8 cellular contexts compared by ENCODE assay signal in genomic region chr9:33076031-33076359, GRCh38. TPM values are rescaled to one million over a fixed set of nuclear protein-coding genes. Genes with fewer than 3 reads are reported as not detected.
DNase-seq lines count a peak whose midpoint lies in the region; ATAC-seq, FAIRE-seq and TF ChIP-seq lines count a peak whose summit lies in the region.

No MANE protein-coding gene starts in this region.

- no peak for TF ChIP-seq POLR2A in prostate gland (IDR thresholded peaks at IDR 0.05)

- no peak for DNase-seq in activated CD4-positive, alpha-beta T cell treated with anti-CD3 and anti-CD28 coated beads, Interleukin-2, amount 10 ng/mL, durations not matched to agents 7 days and 5 days
- DNase-seq in activated CD4-positive, alpha-beta T cell treated with anti-CD3 and anti-CD28 coated beads for 48 hours, result no peak
- DNase-seq in SW480 (ENCODE audit: low spot score) (peak; percentile 12), foreskin keratinocyte (no peak), prostate gland (ENCODE audit: low spot score) (no peak), AG20443 (ENCODE audit: low spot score) (no peak), HTR-8/SVneo (ENCODE audit: insufficient read length, low spot score) (no peak)

- H3K36me3 ChIP-seq in prostate gland, result no peaks in the 10 kb centered on the region

- H3K4me1 ChIP-seq in foreskin keratinocyte, result peaks cover 8% of the 10 kb centered on the region
- H3K4me1 ChIP-seq in prostate gland (replicated peaks), result peaks cover under 1% of the 10 kb centered on the region

- H3K4me1 Mint-ChIP-seq in activated CD4-positive, alpha-beta T cell treated with anti-CD3 and anti-CD28 coated beads, Interleukin-2, amount 10 ng/mL, durations not matched to agents 7 days and 5 days, result peaks cover 45% of the 10 kb centered on the region

- WGBS in prostate gland, result under 1% methylated on average over 8 of the region's 8 CpGs

- H3K9me3 Mint-ChIP-seq in activated CD4-positive, alpha-beta T cell treated with anti-CD3 and anti-CD28 coated beads, Interleukin-2, amount 10 ng/mL, durations not matched to agents 7 days and 5 days, result no peaks in the 10 kb centered on the region

- POLR2A ChIA-PET in activated CD4-positive, alpha-beta T cell treated with anti-CD3 and anti-CD28 coated beads, Interleukin-2, amount 10 ng/mL, durations not matched to agents 7 days and 5 days (lab: Charles Lee), result no interaction called here

- TF ChIP-seq CTCF in foreskin keratinocyte (conservative IDR thresholded peaks at IDR 0.05), result no peak
- TF ChIP-seq CTCF in prostate gland (IDR thresholded peaks at IDR 0.05), result no peak

- peak overlapping the region; percentile 51 to 84 for H3K4me3 ChIP-seq in prostate gland

- H3K27ac ChIP-seq in foreskin keratinocyte, result peak overlapping the region; percentile 80
- peak overlapping the region; percentile 89 to 92 for H3K27ac ChIP-seq in prostate gland

- no peaks in the 10 kb centered on the region for H3K27me3 Mint-ChIP-seq in activated CD4-positive, alpha-beta T cell treated with anti-CD3 and anti-CD28 coated beads, Interleukin-2, amount 10 ng/mL, durations not matched to agents 7 days and 5 days

- intact Hi-C loops in prostate gland (cut with DNase I), result no loop called here

- no peaks in the 10 kb centered on the region for H3K27me3 ChIP-seq in foreskin keratinocyte
- H3K27me3 ChIP-seq in prostate gland (replicated peaks; ENCODE audit: insufficient read depth), result no peaks in the 10 kb centered on the region

- peak overlapping the region; percentile 100 for H3K27ac Mint-ChIP-seq in activated CD4-positive, alpha-beta T cell treated with anti-CD3 and anti-CD28 coated beads, Interleukin-2, amount 10 ng/mL, durations not matched to agents 7 days and 5 days

- ATAC-seq in foreskin keratinocyte, result peak; percentile 37
- no peak for ATAC-seq in HG03139 (IDR thresholded peaks at IDR 0.05; ENCODE audit: unreplicated experiment)

- no peak for FAIRE-seq in HTR-8/SVneo (lab: Jason Lieb, UNC)

- CTCF ChIA-PET in activated CD4-positive, alpha-beta T cell treated with anti-CD3 and anti-CD28 coated beads, Interleukin-2, amount 10 ng/mL, durations not matched to agents 7 days and 5 days (lab: Charles Lee), result interaction anchor here (0.7 to 1.7 kb wide), 9 partner anchors 8 to 211 kb away, joined by 3 to 6 read pairs (median 4); partner anchors contain the start of gene B4GALT1

- peak overlapping the region; percentile 99 for H3K4me3 Mint-ChIP-seq in activated CD4-positive, alpha-beta T cell treated with anti-CD3 and anti-CD28 coated beads, Interleukin-2, amount 10 ng/mL, durations not matched to agents 7 days and 5 days

- no peaks in the 10 kb centered on the region for H3K9me3 ChIP-seq in prostate gland

- peaks cover 27% of the 10 kb centered on the region for H3K36me3 Mint-ChIP-seq in activated CD4-positive, alpha-beta T cell treated with anti-CD3 and anti-CD28 coated beads, Interleukin-2, amount 10 ng/mL, durations not matched to agents 7 days and 5 days (ENCODE audit: low read depth)

RNA-seq across cellular contexts. Expression of gene SMU1, which starts 0.5 kb away (rescaled TPM):
- total RNA-seq in activated CD4-positive, alpha-beta T cell treated with anti-CD3 and anti-CD28 coated beads, Interleukin-2, amount 10 ng/mL, durations not matched to agents 7 days and 5 days, result 10 to 100 TPM; 24.0 to 24.5 TPM
- total RNA-seq in foreskin keratinocyte (22.9 and 24.8 TPM in 2 replicates), prostate gland (10 to 100 TPM; 18.4 to 19.1 TPM)
- polyA plus RNA-seq in foreskin keratinocyte, result 11.0 and 13.0 TPM in 2 replicates

RNA-seq across cellular contexts. Expression of gene DNAJA1, which starts 50.9 kb away (rescaled TPM):
- 100 to 1,000 TPM; 159 to 180 TPM for total RNA-seq in activated CD4-positive, alpha-beta T cell treated with anti-CD3 and anti-CD28 coated beads, Interleukin-2, amount 10 ng/mL, durations not matched to agents 7 days and 5 days
- total RNA-seq in foreskin keratinocyte (137 and 170 TPM in 2 replicates), prostate gland (100 to 1,000 TPM in 1 of 2 donors, 10 to 100 TPM in 1; 99.4 to 116 TPM)
- 116 and 146 TPM in 2 replicates for polyA plus RNA-seq in foreskin keratinocyte
